Comparison of ENCODE assay signal across 29 cellular contexts in the genomic region with DNA sequence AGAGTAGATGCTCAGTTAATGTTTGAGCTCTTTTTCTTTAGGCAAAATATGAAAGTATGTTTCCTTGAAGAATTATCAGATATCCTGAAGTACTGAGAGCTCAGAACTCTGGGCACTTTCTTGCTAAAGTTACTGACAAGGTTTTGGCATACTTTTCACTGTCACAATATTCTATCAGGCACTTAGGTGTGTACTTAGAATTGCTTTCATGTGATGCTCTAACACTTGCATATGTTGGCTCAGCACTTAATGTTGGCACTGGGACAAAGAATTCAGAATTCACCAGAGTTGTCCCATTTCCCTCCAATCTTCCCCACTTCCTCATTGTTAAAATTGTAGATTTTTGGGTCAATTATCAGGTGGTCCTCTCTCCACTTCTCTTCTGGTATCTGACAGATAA. TPM values are rescaled to one million over a fixed set of nuclear protein-coding genes. Genes with fewer than 3 reads are reported as not detected.
DNase-seq lines count a peak whose midpoint lies in the region; ATAC-seq, FAIRE-seq and TF ChIP-seq lines count a peak whose summit lies in the region.
"Had no signal": no experiment of that assay in that cellular context is flagged by ENCODE, and none has a peak within 500 bp of the region (broad histone marks: within the 10 kb centered on the region; RNA-seq: fewer than 3 reads in every experiment).

No MANE protein-coding gene starts in this region.

- intact Hi-C loops in CD8-positive, alpha-beta T cell (cut with DNase I, micrococcal nuclease): no loop called here
- intact Hi-C loops in esophagus muscularis mucosa (cut with DNase I): no loop called here
- intact Hi-C loops in tibial artery (cut with DNase I; ENCODE audit: low total_unique reads): no loop called here

- no peaks in the 10 kb centered on the region for H3K9me3 Mint-ChIP-seq in CD8-positive, alpha-beta T cell
- H3K9me3 Mint-ChIP-seq: CD14-positive monocyte, HFFc6 had no signal

- TF ChIP-seq CTCF in CD8-positive, alpha-beta T cell (IDR thresholded peaks at IDR 0.05): no peak
- TF ChIP-seq CTCF in esophagus muscularis mucosa (IDR thresholded peaks at IDR 0.05): no peak
- no peak for TF ChIP-seq CTCF in tibial artery (IDR thresholded peaks at IDR 0.05)
- no peak for TF ChIP-seq CTCF in foreskin keratinocyte (conservative IDR thresholded peaks at IDR 0.05)

- no peaks in the 10 kb centered on the region for H3K36me3 ChIP-seq in CD8-positive, alpha-beta T cell (ENCODE audit: insufficient read depth, low read length)
- no peaks in the 10 kb centered on the region for H3K36me3 ChIP-seq in esophagus muscularis mucosa
- no peaks in the 10 kb centered on the region for H3K36me3 ChIP-seq in tibial artery
- H3K36me3 ChIP-seq: BE2C, HAP-1 had no signal

- no peak overlapping the region for H3K27ac ChIP-seq in CD8-positive, alpha-beta T cell (ENCODE audit: low read depth, low read length)
- no peak overlapping the region for H3K27ac ChIP-seq in esophagus muscularis mucosa (replicated peaks in 1 of 4)
- peak overlapping the region; percentile 19 to 25 for H3K27ac ChIP-seq in tibial artery
- no peak overlapping the region for H3K27ac ChIP-seq in foreskin keratinocyte
- H3K27ac ChIP-seq: KMS-11 had no signal

- POLR2A ChIA-PET in CD8-positive, alpha-beta T cell (lab: Charles Lee): no interaction called here

- H3K9me3 ChIP-seq in CD8-positive, alpha-beta T cell (ENCODE audit: low read length): no peaks in the 10 kb centered on the region
- no peaks in the 10 kb centered on the region for H3K9me3 ChIP-seq in esophagus muscularis mucosa
- H3K9me3 ChIP-seq in tibial artery: no peaks in the 10 kb centered on the region
- H3K9me3 ChIP-seq: BE2C, HAP-1 had no signal

- peak overlapping the region; percentile 46 for H3K27ac Mint-ChIP-seq in CD8-positive, alpha-beta T cell
- H3K27ac Mint-ChIP-seq: CD14-positive monocyte had no signal

- H3K4me1 Mint-ChIP-seq in CD8-positive, alpha-beta T cell (ENCODE audit: low read depth): no peaks in the 10 kb centered on the region
- H3K4me1 Mint-ChIP-seq: CD14-positive monocyte had no signal

- no peak for TF ChIP-seq EP300 in esophagus muscularis mucosa (IDR thresholded peaks at IDR 0.05)

- FAIRE-seq in HTR-8/SVneo (lab: Jason Lieb, UNC): peak; percentile 78
- FAIRE-seq: GM18507 had no signal

- CTCF ChIA-PET in CD8-positive, alpha-beta T cell (lab: Charles Lee): no interaction called here

- H3K4me1 ChIP-seq in CD8-positive, alpha-beta T cell (ENCODE audit: insufficient read depth, low read length): no peaks in the 10 kb centered on the region
- no peaks in the 10 kb centered on the region for H3K4me1 ChIP-seq in esophagus muscularis mucosa
- peaks cover 0 to 12% (median 2%) of the 10 kb centered on the region in 4 donors for H3K4me1 ChIP-seq in tibial artery
- H3K4me1 ChIP-seq in foreskin keratinocyte: no peaks in the 10 kb centered on the region
- H3K4me1 ChIP-seq: BE2C had no signal

- DNase-seq in CD8-positive, alpha-beta T cell: no peak
- no peak for DNase-seq in HTR-8/SVneo (ENCODE audit: insufficient read length, low spot score)
- peak; percentile 19 for DNase-seq in esophagus muscularis mucosa (ENCODE audit: extremely low spot score)
- DNase-seq in tibial artery: no peak
- DNase-seq in effector CD4-positive, alpha-beta T cell: no peak
- no peak for DNase-seq in foreskin keratinocyte
- DNase-seq in MV-4-11 (lab: John Stamatoyannopoulos, UW): no peak
- DNase-seq: 8988T, ACHN, BE2C, Calu3, DMS79 treated with DMSO at 0.1 percent for 48 hours, GF-D8, GOT3, HFFc6, MM.1S, NCI-H1048, NCI-H1417 treated with DMSO at 0.1 percent for 48 hours, NCI-H1694 treated with DMSO at 0.1 percent for 48 hours, NCI-H2081, NCI-H2227 treated with DMSO at 0.1 percent for 48 hours, NCI-H69, SHP77 had no signal

- no peak overlapping the region for H3K4me3 Mint-ChIP-seq in CD8-positive, alpha-beta T cell
- H3K4me3 Mint-ChIP-seq: CD14-positive monocyte, HFFc6 had no signal

- no peaks in the 10 kb centered on the region for H3K27me3 ChIP-seq in CD8-positive, alpha-beta T cell (ENCODE audit: insufficient read depth, low read length)
- H3K27me3 ChIP-seq in esophagus muscularis mucosa (no peaks in the 10 kb centered on the region), tibial artery (no peaks in the 10 kb centered on the region), foreskin keratinocyte (no peaks in the 10 kb centered on the region)
- H3K27me3 ChIP-seq: BE2C had no signal

- peaks cover 6% of the 10 kb centered on the region for H3K27me3 Mint-ChIP-seq in CD8-positive, alpha-beta T cell (ENCODE audit: low read depth)

- no peak for ATAC-seq in CD8-positive, alpha-beta T cell
- no peak for ATAC-seq in foreskin keratinocyte

- TF ChIP-seq POLR2A in esophagus muscularis mucosa (IDR thresholded peaks at IDR 0.05; ENCODE audit: low read depth): no peak

- no peak overlapping the region for H3K4me3 ChIP-seq in CD8-positive, alpha-beta T cell (ENCODE audit: low read depth, low read length)
- H3K4me3 ChIP-seq in esophagus muscularis mucosa: no peak overlapping the region
- no peak overlapping the region for H3K4me3 ChIP-seq in tibial artery
- H3K4me3 ChIP-seq: HAP-1 had no signal

- no peaks in the 10 kb centered on the region for H3K36me3 Mint-ChIP-seq in CD8-positive, alpha-beta T cell
- H3K36me3 Mint-ChIP-seq: CD14-positive monocyte had no signal

RNA-seq across cellular contexts. Expression of gene MMP20, which starts 5.0 kb away (rescaled TPM):
- total RNA-seq in CD8-positive, alpha-beta T cell: not detected
- not detected for total RNA-seq in esophagus muscularis mucosa
- not detected in 2 replicates for total RNA-seq in foreskin keratinocyte
- polyA plus RNA-seq in foreskin keratinocyte: not detected in 2 replicates
- total RNA-seq: Calu3, HFFc6, NCI-H460, SK-MEL-5 had no signal
- polyA plus RNA-seq: CD14-positive monocyte had no signal

Comparison
In these comparisons a context has a peak if more than half of its experiments do, and no peak if none do; other contexts are left out.
1. H3K27ac ChIP-seq: peak in tibial artery (2 of 2); none in CD8-positive, alpha-beta T cell (single experiment), esophagus muscularis mucosa (0 of 4) and foreskin keratinocyte (single experiment).